ENCODE assay signal across 15 cellular contexts in the genomic region with DNA sequence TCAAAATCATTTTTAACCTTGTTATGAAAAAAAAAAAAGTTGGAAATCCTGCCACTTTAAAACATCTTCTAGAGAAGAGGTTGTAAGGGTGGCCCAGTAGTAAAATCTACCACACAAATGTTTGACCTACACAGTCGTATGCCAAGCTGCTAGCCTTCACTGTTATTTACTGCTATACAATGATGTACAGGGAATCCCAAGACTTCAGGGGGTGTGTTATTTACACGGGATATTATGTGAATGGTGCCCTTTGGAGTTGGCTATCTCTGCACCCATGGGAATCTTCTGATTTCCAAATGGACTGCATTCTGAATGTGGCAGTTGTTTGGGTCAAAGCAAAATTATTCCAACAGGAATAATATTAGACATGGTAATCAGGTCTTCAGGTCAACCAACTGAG. TPM values are rescaled to one million over a fixed set of nuclear protein-coding genes. Genes with fewer than 3 reads are reported as not detected.
DNase-seq lines count a peak whose midpoint lies in the region; ATAC-seq, FAIRE-seq and TF ChIP-seq lines count a peak whose summit lies in the region.
"Had no signal": no experiment of that assay in that cellular context is flagged by ENCODE, and none has a peak within 500 bp of the region (broad histone marks: within the 10 kb centered on the region; RNA-seq: fewer than 3 reads in every experiment).

No MANE protein-coding gene starts in this region.

- 97% methylated on average over 2 of the region's 2 CpGs; no CpG with 5 or more reads in 1 of the 2 experiments for WGBS in endodermal cell (ENCODE audit: insufficient coverage in 1 of 2, insufficient read length in 1 of 2), 2 experiments
- 28 to 31% methylated on average over 2 of the region's 2 CpGs for WGBS in pancreas, 2 donors

- no peak overlapping the region for H3K27ac ChIP-seq in CD4-positive, CD25-positive, alpha-beta regulatory T cell (ENCODE audit: insufficient read depth, low read length, poor library complexity, severe bottlenecking)
- H3K27ac ChIP-seq in PC-3 (ENCODE audit: low read length) (no peak overlapping the region), endodermal cell (ENCODE audit: low read depth, low read length) (no peak overlapping the region), pancreas (peak overlapping the region in 2 of 4 donors; percentile 2 to 79)

- H3K4me1 Mint-ChIP-seq in CD4-positive, CD25-positive, alpha-beta regulatory T cell, result peaks cover 12 to 27% (median 20%) of the 10 kb centered on the region in 4 donors
- H3K4me1 Mint-ChIP-seq in endodermal cell (peaks cover 19% of the 10 kb centered on the region), progenitor cell of endocrine pancreas (ENCODE audit: low read depth) (peaks cover 12% of the 10 kb centered on the region), CD14-positive monocyte (peaks cover 4% of the 10 kb centered on the region)

- peak overlapping the region; percentile 63 to 76 (median 67) for H3K27ac Mint-ChIP-seq in CD4-positive, CD25-positive, alpha-beta regulatory T cell
- H3K27ac Mint-ChIP-seq in endodermal cell (peak overlapping the region; percentile 83), progenitor cell of endocrine pancreas (peak overlapping the region; percentile 85), CD14-positive monocyte (peak overlapping the region in 1 of 7 donors; percentile 13)
- H3K27ac Mint-ChIP-seq: activated naive CD4-positive, alpha-beta T cell treated with anti-CD3 and anti-CD28 coated beads, Interleukin-2, amount 10 ng/mL, durations not matched to agents 7 days and 5 days had no signal

- CTCF ChIA-PET in PC-3 (lab: Charles Lee), result interaction anchor here (0.6 to 2.3 kb wide), 10 partner anchors 9 to 940 kb away, joined by 3 to 28 read pairs (median 6); partner anchors contain the start of gene KANSL1

- POLR2A ChIA-PET in PC-3 (lab: Charles Lee; ENCODE audit: unreplicated experiment), result interaction anchor here (0.6 kb wide), 1 partner anchor 983 kb away, joined by 4 read pairs; no protein-coding TSS in a partner anchor

- H3K79me2 ChIP-seq in PC-3 (ENCODE audit: low read length), result no peaks in the 10 kb centered on the region

- no peak for TF ChIP-seq CTCF in PC-3 (conservative IDR thresholded peaks at IDR 0.05; ENCODE audit: low read depth, low read length)
- TF ChIP-seq CTCF in endodermal cell (conservative IDR thresholded peaks at IDR 0.05), result no peak
- TF ChIP-seq CTCF in progenitor cell of endocrine pancreas (IDR thresholded peaks at IDR 0.05; ENCODE audit: unreplicated experiment), result no peak
- TF ChIP-seq CTCF in pancreas (IDR thresholded peaks at IDR 0.05), result no peak
- no peak for TF ChIP-seq CTCF in CD14-positive monocyte (IDR thresholded peaks at IDR 0.05)

- H3K36me3 Mint-ChIP-seq in CD4-positive, CD25-positive, alpha-beta regulatory T cell, result peaks cover 39% of the 10 kb centered on the region
- H3K36me3 Mint-ChIP-seq in endodermal cell (ENCODE audit: low read depth) (peaks cover 69% of the 10 kb centered on the region), progenitor cell of endocrine pancreas (ENCODE audit: insufficient read depth) (peaks cover 34% of the 10 kb centered on the region), CD14-positive monocyte (peaks cover 81 to 93% of the 10 kb centered on the region in 2 donors)

- H3K4me2 ChIP-seq in PC-3 (ENCODE audit: low read length), result no peak overlapping the region

- H3K4me3 ChIP-seq in CD4-positive, CD25-positive, alpha-beta regulatory T cell (ENCODE audit: low read depth, low read length), result no peak overlapping the region
- H3K4me3 ChIP-seq in PC-3 (ENCODE audit: low read length), result no peak overlapping the region
- H3K4me3 ChIP-seq in endodermal cell (ENCODE audit: low read length), result no peak overlapping the region
- no peak overlapping the region for H3K4me3 ChIP-seq in pancreas
- H3K4me3 ChIP-seq: colonic mucosa had no signal

- no peaks in the 10 kb centered on the region for H3K27me3 Mint-ChIP-seq in CD4-positive, CD25-positive, alpha-beta regulatory T cell
- H3K27me3 Mint-ChIP-seq in endodermal cell (ENCODE audit: insufficient read depth) (no peaks in the 10 kb centered on the region), progenitor cell of endocrine pancreas (no peaks in the 10 kb centered on the region), CD14-positive monocyte (ENCODE audit: low read depth in 3 of 3) (no peaks in the 10 kb centered on the region)
- H3K27me3 Mint-ChIP-seq: activated CD4-positive, alpha-beta T cell treated with anti-CD3 and anti-CD28 coated beads, Interleukin-2, amount 10 ng/mL, durations not matched to agents 24 days and 14 days; activated naive CD4-positive, alpha-beta T cell treated with anti-CD3 and anti-CD28 coated beads, Interleukin-2, amount 10 ng/mL, durations not matched to agents 7 days and 5 days had no signal

- no peak for FAIRE-seq in pancreas (lab: Jason Lieb, UNC)

- no peaks in the 10 kb centered on the region for H3K9me2 ChIP-seq in PC-3 (replicated peaks; ENCODE audit: low read length)

- 0 out of 2 replicates have a peak, but pooled peaks cover 3% of the 10 kb centered on the region for H4K20me1 ChIP-seq in PC-3 (ENCODE audit: low read length)

- no peak for ATAC-seq in CD4-positive, CD25-positive, alpha-beta regulatory T cell (ENCODE audit: low read depth in 2 of 2)
- peak; percentile 9; the same call in 1 of the 2 replicates for ATAC-seq in PC-3
- no peak for ATAC-seq in pancreas
- ATAC-seq in GM21529 (IDR thresholded peaks at IDR 0.05; ENCODE audit: unreplicated experiment), result no peak

- no peak for DNase-seq in CD4-positive, CD25-positive, alpha-beta regulatory T cell
- no peak for DNase-seq in PC-3
- no peak for DNase-seq in endodermal cell
- DNase-seq in progenitor cell of endocrine pancreas (ENCODE audit: low spot score, unreplicated experiment), result no peak
- DNase-seq in pancreas, result no peak
- DNase-seq in CD14-positive monocyte (ENCODE audit: low spot score), result no peak
- DNase-seq in ureter (ENCODE audit: low spot score), result no peak
- DNase-seq: kidney had no signal

- no peaks in the 10 kb centered on the region for H3K4me1 ChIP-seq in CD4-positive, CD25-positive, alpha-beta regulatory T cell (ENCODE audit: control insufficient read depth, insufficient read depth, low read length, poor library complexity, severe bottlenecking)
- H3K4me1 ChIP-seq in PC-3 (ENCODE audit: insufficient read depth, low read length) (peaks cover 11% of the 10 kb centered on the region; the same call in 1 of the 2 replicates), endodermal cell (ENCODE audit: control insufficient read depth, insufficient read depth, low read length) (no peaks in the 10 kb centered on the region), pancreas (peaks cover 45 to 72% (median 51%) of the 10 kb centered on the region in 3 donors)
- H3K4me1 ChIP-seq: colonic mucosa had no signal

- H2AFZ ChIP-seq in PC-3 (ENCODE audit: low read length), result no peak overlapping the region

- H3K9ac ChIP-seq in PC-3 (ENCODE audit: low read length) (no peak overlapping the region), endodermal cell (ENCODE audit: extremely low read depth, low read length, poor library complexity, severe bottlenecking) (no peak overlapping the region)

- peaks cover 3% of the 10 kb centered on the region for H3F3A ChIP-seq in PC-3 (ENCODE audit: low read length, unreplicated experiment)

- no peaks in the 10 kb centered on the region for H3K9me3 ChIP-seq in CD4-positive, CD25-positive, alpha-beta regulatory T cell (ENCODE audit: control insufficient read depth in 2 of 2, low read length in 2 of 2)
- H3K9me3 ChIP-seq in PC-3 (ENCODE audit: low read length) (no peaks in the 10 kb centered on the region), endodermal cell (ENCODE audit: control insufficient read depth, low read length) (no peaks in the 10 kb centered on the region), pancreas (no peaks in the 10 kb centered on the region)
- H3K9me3 ChIP-seq: colonic mucosa had no signal

- no peaks in the 10 kb centered on the region for H3K9me3 Mint-ChIP-seq in CD4-positive, CD25-positive, alpha-beta regulatory T cell
- H3K9me3 Mint-ChIP-seq in endodermal cell, result no peaks in the 10 kb centered on the region
- no peaks in the 10 kb centered on the region for H3K9me3 Mint-ChIP-seq in progenitor cell of endocrine pancreas (ENCODE audit: low read depth)
- H3K9me3 Mint-ChIP-seq in CD14-positive monocyte, result no peaks in the 10 kb centered on the region
- H3K9me3 Mint-ChIP-seq: activated CD4-positive, alpha-beta T cell treated with anti-CD3 and anti-CD28 coated beads, Interleukin-2, amount 10 ng/mL, durations not matched to agents 24 days and 14 days; activated naive CD4-positive, alpha-beta T cell treated with anti-CD3 and anti-CD28 coated beads, Interleukin-2, amount 10 ng/mL, durations not matched to agents 7 days and 5 days; CD8-positive, alpha-beta T cell had no signal

- BruUV-seq in PC-3 (replicated peaks; lab: Mats Ljungman, UMichigan), result no TSS peak

- peaks cover 78% of the 10 kb centered on the region for H3K36me3 ChIP-seq in CD4-positive, CD25-positive, alpha-beta regulatory T cell (ENCODE audit: control insufficient read depth, insufficient read depth, low read length)
- H3K36me3 ChIP-seq in PC-3 (ENCODE audit: low read depth, low read length) (peaks cover 60% of the 10 kb centered on the region), endodermal cell (ENCODE audit: control insufficient read depth, insufficient read depth, low read length) (peaks cover 82% of the 10 kb centered on the region), pancreas (peaks cover 0 to 15% (median 9%) of the 10 kb centered on the region in 3 donors)

- H3K4me3 Mint-ChIP-seq in CD4-positive, CD25-positive, alpha-beta regulatory T cell, result no peak overlapping the region
- H3K4me3 Mint-ChIP-seq in endodermal cell, result no peak overlapping the region
- no peak overlapping the region for H3K4me3 Mint-ChIP-seq in progenitor cell of endocrine pancreas (ENCODE audit: low read depth)
- H3K4me3 Mint-ChIP-seq in CD14-positive monocyte, result no peak overlapping the region
- H3K4me3 Mint-ChIP-seq: activated CD4-positive, alpha-beta T cell treated with anti-CD3 and anti-CD28 coated beads, Interleukin-2, amount 10 ng/mL, durations not matched to agents 24 days and 14 days; activated naive CD4-positive, alpha-beta T cell treated with anti-CD3 and anti-CD28 coated beads, Interleukin-2, amount 10 ng/mL, durations not matched to agents 7 days and 5 days; CD8-positive, alpha-beta T cell had no signal

- no peaks in the 10 kb centered on the region for H3K27me3 ChIP-seq in CD4-positive, CD25-positive, alpha-beta regulatory T cell (ENCODE audit: control insufficient read depth, insufficient read depth, low read length)
- H3K27me3 ChIP-seq in PC-3 (ENCODE audit: low read length) (no peaks in the 10 kb centered on the region), endodermal cell (ENCODE audit: control insufficient read depth, insufficient read depth, low read length, poor library complexity, severe bottlenecking) (no peaks in the 10 kb centered on the region), pancreas (no peaks in the 10 kb centered on the region)
- H3K27me3 ChIP-seq: colonic mucosa had no signal

- intact Hi-C loops in PC-3 (cut with micrococcal nuclease) (loop anchor here (1.0 to 10.0 kb wide), 7 partner anchors 18 to 168 kb away; no protein-coding TSS in a partner anchor), pancreas (cut with DNase I) (no loop called here), CD14-positive monocyte (cut with micrococcal nuclease) (no loop called here)

RNA-seq across cellular contexts. Expression of gene STH, which starts 45.9 kb away (rescaled TPM):
- total RNA-seq in CD4-positive, CD25-positive, alpha-beta regulatory T cell, result not detected
- polyA plus RNA-seq in CD4-positive, CD25-positive, alpha-beta regulatory T cell, result not detected
- total RNA-seq in PC-3 (2014; rRNA removed) (not detected in 2 replicates), endodermal cell (not detected), progenitor cell of endocrine pancreas (not detected in 2 replicates), pancreas (not detected), ureter (not detected)
- not detected for polyA plus RNA-seq in endodermal cell (2013, experiment 1 of 2)
- not detected for polyA plus RNA-seq in endodermal cell (2013, experiment 2 of 2)
- polyA plus RNA-seq in pancreas (not detected), CD14-positive monocyte (not detected)
- total RNA-seq: activated CD4-positive, alpha-beta T cell treated with anti-CD3 and anti-CD28 coated beads, Interleukin-2, amount 10 ng/mL, durations not matched to agents 24 days and 14 days; CD8-positive, alpha-beta T cell; colonic mucosa; kidney; NCI-H460 had no signal
- polyA plus RNA-seq: neural cell had no signal
